Comparison of ENCODE assay signal across 8 cellular contexts in the genomic region with DNA sequence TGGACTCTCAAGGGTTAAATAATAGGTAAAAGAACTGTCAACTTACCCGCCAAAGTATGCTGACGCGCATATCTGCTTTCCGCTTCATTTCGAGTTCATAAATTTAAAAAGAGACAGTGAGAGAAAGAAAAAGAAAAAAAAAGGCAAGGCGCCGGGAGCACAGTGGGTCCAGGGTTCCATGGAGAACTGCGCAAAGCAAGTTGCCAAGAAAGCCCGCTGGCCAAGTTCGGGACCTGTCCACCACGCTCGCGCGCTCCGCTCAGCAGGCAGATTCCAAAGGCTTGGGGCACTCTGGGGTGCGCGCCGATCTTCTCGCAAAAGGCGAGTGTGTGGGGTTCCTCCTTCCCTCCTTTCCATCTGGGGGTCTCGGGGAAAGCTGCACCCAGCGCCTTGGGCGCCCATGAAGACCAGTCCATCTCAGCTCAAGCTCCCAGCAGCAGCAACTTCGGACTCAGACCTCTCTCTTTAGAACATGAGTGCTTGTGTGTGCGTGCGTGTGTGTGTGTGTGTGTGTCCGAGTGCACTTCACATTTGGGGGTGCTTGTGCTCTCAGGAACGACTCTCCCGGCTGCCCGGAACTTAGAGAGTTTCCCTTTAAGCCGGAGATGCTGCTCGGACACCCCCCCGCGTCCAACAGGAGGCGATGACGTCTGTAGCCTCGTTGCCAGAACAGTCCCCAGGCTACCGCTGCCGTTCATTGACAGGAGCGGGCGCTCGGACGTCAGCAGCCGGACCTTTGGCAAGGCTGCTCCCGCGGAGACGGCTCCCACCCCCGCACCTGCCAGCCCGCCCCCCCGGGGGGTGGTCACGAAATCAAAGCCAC.
DNase-seq lines count a peak whose midpoint lies in the region; ATAC-seq and TF ChIP-seq lines count a peak whose summit lies in the region.

No MANE protein-coding gene starts in this region.

- peaks cover 7 to 59% (median 35%) of the 10 kb centered on the region in 7 donors for H3K27me3 ChIP-seq in heart right ventricle

- intact Hi-C loops in heart right ventricle (cut with DNase I), result loop anchor here in 3 of 10 donors (10.0 kb wide), 1 partner anchor 93 kb away; no protein-coding TSS in a partner anchor
- intact Hi-C loops in activated naive CD4-positive, alpha-beta T cell treated with anti-CD3 and anti-CD28 coated beads for 36 hours (cut with micrococcal nuclease), result no loop called here

- peak; percentile 77 for DNase-seq in GM03348 (ENCODE audit: low spot score)
- peak; percentile 55 for DNase-seq in T1000 (lab: John Stamatoyannopoulos, UW)
- peak; percentile 84 to 90 for DNase-seq in heart right ventricle
- DNase-seq in putamen (ENCODE audit: low spot score), result peak; percentile 44
- DNase-seq in stimulated activated CD4-positive, alpha-beta T cell treated with anti-CD3 and anti-CD28 coated beads, Interleukin-2, amount 100 ng/mL, for 48 hours, result no peak
- DNase-seq in activated naive CD4-positive, alpha-beta T cell treated with anti-CD3 and anti-CD28 coated beads for 36 hours, result no peak
- DNase-seq in NCI-H2029 treated with DMSO at 0.1 percent for 48 hours (lab: John Stamatoyannopoulos, UW), result no peak

- no peaks in the 10 kb centered on the region for H3K36me3 Mint-ChIP-seq in activated naive CD4-positive, alpha-beta T cell treated with anti-CD3 and anti-CD28 coated beads for 36 hours (ENCODE audit: low read depth)

- WGBS in heart right ventricle, 2 donors, result 1% methylated on average over 51 of the region's 51 CpGs

- TF ChIP-seq CTCF in heart right ventricle (IDR thresholded peaks at IDR 0.05), result peak in 1 of 9 donors; percentile 10

- H3K9me3 Mint-ChIP-seq in activated naive CD4-positive, alpha-beta T cell treated with anti-CD3 and anti-CD28 coated beads for 36 hours, result no peaks in the 10 kb centered on the region

- no peaks in the 10 kb centered on the region for H3K36me3 ChIP-seq in heart right ventricle

- H3K27ac Mint-ChIP-seq in activated naive CD4-positive, alpha-beta T cell treated with anti-CD3 and anti-CD28 coated beads for 36 hours, result no peak overlapping the region

- no peak overlapping the region for H3K4me3 Mint-ChIP-seq in activated naive CD4-positive, alpha-beta T cell treated with anti-CD3 and anti-CD28 coated beads for 36 hours

- no peaks in the 10 kb centered on the region for H3K9me3 ChIP-seq in heart right ventricle

- peak overlapping the region; percentile 33 to 66 (median 52) for H3K4me3 ChIP-seq in heart right ventricle

- peaks cover 11% of the 10 kb centered on the region for H3K4me1 Mint-ChIP-seq in activated naive CD4-positive, alpha-beta T cell treated with anti-CD3 and anti-CD28 coated beads for 36 hours (ENCODE audit: low read depth)

- ATAC-seq in heart right ventricle, result peak; percentile 87 to 97 (median 94)
- ATAC-seq in HG02588 (IDR thresholded peaks at IDR 0.05; ENCODE audit: unreplicated experiment), result no peak

- peaks cover 51% of the 10 kb centered on the region for H3K27me3 Mint-ChIP-seq in activated naive CD4-positive, alpha-beta T cell treated with anti-CD3 and anti-CD28 coated beads for 36 hours (ENCODE audit: low read depth)

- H3K4me1 ChIP-seq in heart right ventricle, result peaks cover 0 to 22% (median 9%) of the 10 kb centered on the region in 9 donors

- CTCF ChIA-PET in activated naive CD4-positive, alpha-beta T cell treated with anti-CD3 and anti-CD28 coated beads for 36 hours (lab: Charles Lee), result no interaction called here

- peak overlapping the region in 5 of 10 donors; percentile 30 to 77 (median 71) for H3K27ac ChIP-seq in heart right ventricle

Comparison
In these comparisons a context has a peak if more than half of its experiments do, and no peak if none do; other contexts are left out.
1. DNase-seq: peak in GM03348 (single experiment), T1000 (single experiment), heart right ventricle (2 of 2) and putamen (single experiment); none in stimulated activated CD4-positive, alpha-beta T cell treated with anti-CD3 and anti-CD28 coated beads, Interleukin-2, amount 100 ng/mL, for 48 hours (0 of 2), activated naive CD4-positive, alpha-beta T cell treated with anti-CD3 and anti-CD28 coated beads for 36 hours (single experiment) and NCI-H2029 treated with DMSO at 0.1 percent for 48 hours (single experiment).